In genomic region chr6:148374040-148374439, GRCh38 we compare ENCODE assay signal across 23 cellular contexts.
"Had no signal": no experiment of that assay in that cellular context is flagged by ENCODE, and none has a peak within 500 bp of the region (broad histone marks: within the 10 kb centered on the region; RNA-seq: fewer than 3 reads in every experiment).

No MANE protein-coding gene starts in this region.

- H3K27me3 Mint-ChIP-seq: brain, T-helper 17 cell had no signal

- H3K9me3 ChIP-seq: pancreas, psoas muscle, right atrium auricular region, thoracic aorta, upper lobe of left lung had no signal

- ATAC-seq: activated naive CD8-positive, alpha-beta T cell treated with anti-CD3 and anti-CD28 coated beads, Interleukin-2, amount 50 U/mL, for 24 hours; esophagus mucosa; left ventricle myocardium superior; pancreas; psoas muscle; T-helper 17 cell had no signal

- H3K4me1 Mint-ChIP-seq: activated naive CD8-positive, alpha-beta T cell treated with anti-CD3 and anti-CD28 coated beads, Interleukin-2, amount 50 U/mL, for 24 hours; memory B cell; T-helper 17 cell had no signal

- H3K27ac ChIP-seq: hepatocyte, pancreas, psoas muscle, right atrium auricular region, thoracic aorta had no signal

- H3K36me3 ChIP-seq: pancreas, right atrium auricular region, thoracic aorta, upper lobe of left lung had no signal

- H3K4me3 Mint-ChIP-seq: activated CD4-positive, alpha-beta memory T cell treated with anti-CD3 and anti-CD28 coated beads, Interleukin-2, amount 10 ng/mL, durations not matched to agents 7 days and 5 days; activated naive CD8-positive, alpha-beta T cell treated with anti-CD3 and anti-CD28 coated beads, Interleukin-2, amount 50 U/mL, for 24 hours; activated T-helper 1 cell treated with anti-CD3 and anti-CD28 coated beads, Interleukin-12 subunit alpha, Interleukin-12 subunit beta, Interleukin-2, Interleukin-4 antibody, amounts not matched to agents 30 ng/mL and 10 ng/mL and 1 ng/mL, durations not matched to agents 14 hours and 24 hours and 36 hours; brain; memory B cell; nephron; T-helper 17 cell had no signal

- H3K4me1 ChIP-seq: pancreas had no signal

- H3K27ac Mint-ChIP-seq: activated CD4-positive, alpha-beta memory T cell treated with anti-CD3 and anti-CD28 coated beads, Interleukin-2, amount 10 ng/mL, durations not matched to agents 7 days and 5 days; activated naive CD8-positive, alpha-beta T cell treated with anti-CD3 and anti-CD28 coated beads, Interleukin-2, amount 50 U/mL, for 24 hours; activated T-helper 1 cell treated with anti-CD3 and anti-CD28 coated beads, Interleukin-12 subunit alpha, Interleukin-12 subunit beta, Interleukin-2, Interleukin-4 antibody, amounts not matched to agents 30 ng/mL and 10 ng/mL and 1 ng/mL, durations not matched to agents 14 hours and 24 hours and 36 hours; memory B cell; nephron; T-helper 17 cell had no signal

- H3K4me3 ChIP-seq: hepatocyte, pancreas, psoas muscle, right atrium auricular region, thoracic aorta, upper lobe of left lung had no signal

- DNase-seq: activated CD4-positive, alpha-beta memory T cell treated with anti-CD3 and anti-CD28 coated beads, Interleukin-2, amount 10 ng/mL, durations not matched to agents 7 days and 5 days; activated CD4-positive, alpha-beta T cell treated with anti-CD3 and anti-CD28 coated beads for 48 hours; activated gamma-delta T cell; activated naive CD4-positive, alpha-beta T cell treated with anti-CD3 and anti-CD28 coated beads, Interleukin-2, amount 50 U/mL, for 16 hours; activated naive CD8-positive, alpha-beta T cell treated with anti-CD3 and anti-CD28 coated beads, Interleukin-2, amount 50 U/mL, for 24 hours; caudate nucleus; effector memory CD4-positive, alpha-beta T cell; glutamatergic neuron; left ventricle myocardium superior; pancreas; psoas muscle; stimulated activated CD4-positive, alpha-beta T cell treated with anti-CD3 and anti-CD28 coated beads, Interleukin-4, amount 100 ng/mL, for 24 hours; stimulated activated naive CD4-positive, alpha-beta T cell treated with Interleukin-2 at 50 U/mL for 16 hours; T-helper 17 cell; upper lobe of left lung had no signal

- H3K9me3 Mint-ChIP-seq: activated CD4-positive, alpha-beta memory T cell treated with anti-CD3 and anti-CD28 coated beads, Interleukin-2, amount 10 ng/mL, durations not matched to agents 7 days and 5 days; activated T-helper 1 cell treated with anti-CD3 and anti-CD28 coated beads, Interleukin-12 subunit alpha, Interleukin-12 subunit beta, Interleukin-2, Interleukin-4 antibody, amounts not matched to agents 30 ng/mL and 10 ng/mL and 1 ng/mL, durations not matched to agents 14 hours and 24 hours and 36 hours had no signal
